In genomic region chr7:30292416-30293038, GRCh38 we compare ENCODE assay signal across 7 cellular contexts. TPM values are rescaled to one million over a fixed set of nuclear protein-coding genes. Genes with fewer than 3 reads are reported as not detected.
A peak's percentile ranks its signal among the peaks of the same experiment; 100 is the strongest.
DNase-seq lines count a peak whose midpoint lies in the region; ATAC-seq and TF ChIP-seq lines count a peak whose summit lies in the region.
"Not testable (repeated sequence)": the region's sequence is repeated elsewhere in the genome, so short reads cannot be mapped to it uniquely, and the experiment has no call there.

No MANE protein-coding gene starts in this region.

- peak overlapping the region in 3 of 4 donors; percentile 19 to 70 (median 50) for H3K4me3 Mint-ChIP-seq in IgD-negative memory B cell
- not testable (repeated sequence) for H3K4me3 Mint-ChIP-seq in activated T-helper 17 cell treated with anti-CD3 and anti-CD28 coated beads, Interleukin-2, amount 50 U/mL, for 72 hours; MCF 10A (ENCODE audit: unreplicated experiment); nephron progenitor cell

- not testable (repeated sequence) for H3K27ac Mint-ChIP-seq in IgD-negative memory B cell; activated T-helper 17 cell treated with anti-CD3 and anti-CD28 coated beads, Interleukin-2, amount 50 U/mL, for 72 hours
- H3K27ac Mint-ChIP-seq in MCF 10A (ENCODE audit: low read depth, unreplicated experiment) (peak overlapping the region; percentile 5), nephron progenitor cell (peak overlapping the region; percentile 13)

- not testable (repeated sequence) for H3K9me3 Mint-ChIP-seq in IgD-negative memory B cell; activated T-helper 17 cell treated with anti-CD3 and anti-CD28 coated beads, Interleukin-2, amount 50 U/mL, for 72 hours; MCF 10A (ENCODE audit: unreplicated experiment)
- H3K9me3 Mint-ChIP-seq in nephron progenitor cell, result peaks cover 19% of the 10 kb centered on the region

- intact Hi-C loops in MCF 10A (cut with micrococcal nuclease); heart left ventricle (cut with DNase I): not testable (repeated sequence)

- H3K36me3 Mint-ChIP-seq in IgD-negative memory B cell, result peaks cover 11% of the 10 kb centered on the region
- not testable (repeated sequence) for H3K36me3 Mint-ChIP-seq in activated T-helper 17 cell treated with anti-CD3 and anti-CD28 coated beads, Interleukin-2, amount 50 U/mL, for 72 hours (ENCODE audit: low read depth); MCF 10A (ENCODE audit: insufficient read depth, unreplicated experiment)
- H3K36me3 Mint-ChIP-seq in nephron progenitor cell (ENCODE audit: low read depth), result peaks cover 21% of the 10 kb centered on the region

- 76 to 82% (median 79%) methylated on average over 3 of the region's 3 CpGs for WGBS in heart left ventricle, 4 donors

- not testable (repeated sequence) for TF ChIP-seq CTCF in MCF 10A (IDR thresholded peaks at IDR 0.05; ENCODE audit: unreplicated experiment); heart left ventricle (IDR thresholded peaks at IDR 0.05); nephron progenitor cell (IDR thresholded peaks at IDR 0.05)

- peak; percentile 25 for ATAC-seq in activated T-helper 17 cell treated with anti-CD3 and anti-CD28 coated beads, Interleukin-2, amount 50 U/mL, for 72 hours (replicated peaks)
- ATAC-seq in heart left ventricle, result peak in 3 of 4 donors; percentile 28 to 61 (median 60)

- H3K4me1 ChIP-seq in heart left ventricle, result peaks cover 0 to 62% (median 31%) of the 10 kb centered on the region in 12 donors

- CTCF ChIA-PET in MCF 10A (lab: Yijun Ruan, JAX), result not testable (repeated sequence)

- not testable (repeated sequence) for H3K27me3 ChIP-seq in heart left ventricle

- H3K4me3 ChIP-seq in heart left ventricle, result not testable (repeated sequence)

- peak overlapping the region in 2 of 12 donors; percentile 28 to 30 for H3K27ac ChIP-seq in heart left ventricle

- H3K4me1 Mint-ChIP-seq in IgD-negative memory B cell (peaks cover 67 to 74% (median 69%) of the 10 kb centered on the region in 3 donors), MCF 10A (ENCODE audit: insufficient read depth, unreplicated experiment) (peaks cover 59% of the 10 kb centered on the region), nephron progenitor cell (peaks cover 37% of the 10 kb centered on the region)
- H3K4me1 Mint-ChIP-seq in activated T-helper 17 cell treated with anti-CD3 and anti-CD28 coated beads, Interleukin-2, amount 50 U/mL, for 72 hours, result peaks cover 58% of the 10 kb centered on the region

- not testable (repeated sequence) for H3K36me3 ChIP-seq in heart left ventricle

- DNase-seq in MV-4-11 (lab: John Stamatoyannopoulos, UW), result peak; percentile 78
- DNase-seq in RPMI8226, result peak; percentile 81
- DNase-seq in MCF 10A (ENCODE audit: unreplicated experiment); heart left ventricle; nephron progenitor cell: not testable (repeated sequence)

- not testable (repeated sequence) for H3K27me3 Mint-ChIP-seq in IgD-negative memory B cell; activated T-helper 17 cell treated with anti-CD3 and anti-CD28 coated beads, Interleukin-2, amount 50 U/mL, for 72 hours; MCF 10A (ENCODE audit: insufficient read depth, unreplicated experiment); nephron progenitor cell (ENCODE audit: low read depth, poor library complexity)

- POLR2A ChIA-PET in MCF 10A (lab: Yijun Ruan, JAX), result interaction anchor here (0.9 to 3.3 kb wide), 5 partner anchors 9 to 57 kb away, joined by 3 to 31 read pairs (median 28); no protein-coding TSS in a partner anchor

- BruUV-seq in MCF 10A (replicated peaks; lab: Mats Ljungman, UMichigan), result not testable (repeated sequence)

- not testable (repeated sequence) for TF ChIP-seq POLR2A in heart left ventricle (IDR thresholded peaks at IDR 0.05)

- H3K9me3 ChIP-seq in heart left ventricle, result not testable (repeated sequence)

RNA-seq across cellular contexts. Expression of gene ZNRF2, which starts 8.1 kb away (rescaled TPM):
- polyA plus RNA-seq in IgD-negative memory B cell (1.9 TPM), heart left ventricle (1 to 10 TPM; 2.7 to 6.1 TPM)
- total RNA-seq in activated T-helper 17 cell treated with anti-CD3 and anti-CD28 coated beads, Interleukin-2, amount 50 U/mL, for 72 hours, result 1 to 10 TPM; 6.7 to 9.8 TPM
- total RNA-seq in MCF 10A (2022) (9.8 and 10.2 TPM in 2 replicates), heart left ventricle (10 to 100 TPM in 6 of 9 donors, 1 to 10 TPM in 3; 7.3 to 15.2 (median 10.9) TPM)
